35 cellular contexts compared by ENCODE assay signal in the genomic region with DNA sequence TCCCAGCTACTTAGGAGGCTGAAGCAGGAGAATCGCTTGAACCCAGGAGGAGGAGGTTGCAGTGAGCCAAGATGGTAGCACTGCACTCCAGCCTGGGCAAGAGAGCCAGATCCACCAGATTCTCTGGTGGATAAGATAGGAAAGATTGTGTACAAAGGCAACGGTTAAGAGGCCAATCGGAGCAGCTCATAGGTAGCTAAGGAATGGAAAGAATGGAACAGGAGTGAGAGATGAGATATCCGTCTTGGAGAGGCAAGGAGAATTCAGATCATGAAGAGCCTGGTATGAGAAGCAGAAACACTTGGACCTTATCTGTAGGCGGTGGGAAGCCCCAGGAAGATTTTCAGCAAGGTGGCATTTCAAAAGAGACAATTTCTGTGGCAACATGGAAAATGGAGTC. TPM values are rescaled to one million over a fixed set of nuclear protein-coding genes. Genes with fewer than 3 reads are reported as not detected.
"Had no signal": no experiment of that assay in that cellular context is flagged by ENCODE, and none has a peak within 500 bp of the region (broad histone marks: within the 10 kb centered on the region; RNA-seq: fewer than 3 reads in every experiment).

No MANE protein-coding gene starts in this region.

- H3K4me1 Mint-ChIP-seq: activated CD8-positive, alpha-beta memory T cell treated with anti-CD3 and anti-CD28 coated beads, Interleukin-2, amount 10 ng/mL, durations not matched to agents 7 days and 5 days; activated naive CD4-positive, alpha-beta T cell treated with anti-CD3 and anti-CD28 coated beads, Interleukin-2, amount 10 ng/mL, durations not matched to agents 7 days and 5 days; activated naive CD8-positive, alpha-beta T cell treated with anti-CD3 and anti-CD28 coated beads, Interleukin-2, amount 10 ng/mL, durations not matched to agents 7 days and 5 days; T-cell had no signal

- H3K9me3 ChIP-seq: ascending aorta, esophagus squamous epithelium, gastrocnemius medialis, heart left ventricle had no signal

- DNase-seq: activated CD4-positive, alpha-beta memory T cell treated with anti-CD3 and anti-CD28 coated beads for 36 hours; activated CD4-positive, alpha-beta T cell treated with anti-CD3 and anti-CD28 coated beads for 1 hour; activated CD4-positive, alpha-beta T cell treated with anti-CD3 and anti-CD28 coated beads for 48 hours; activated CD8-positive, alpha-beta memory T cell treated with anti-CD3 and anti-CD28 coated beads, Interleukin-2, amount 10 ng/mL, durations not matched to agents 7 days and 5 days; activated CD8-positive, alpha-beta memory T cell treated with anti-CD3 and anti-CD28 coated beads, Interleukin-2, amount 50 U/mL, for 4 hours; activated CD8-positive, alpha-beta T cell treated with anti-CD3 and anti-CD28 coated beads, Interleukin-2, amount 10 ng/mL, durations not matched to agents 7 days and 5 days; activated gamma-delta T cell; activated naive CD4-positive, alpha-beta T cell; activated naive CD4-positive, alpha-beta T cell treated with anti-CD3 and anti-CD28 coated beads, Interleukin-2, amount 10 ng/mL, durations not matched to agents 7 days and 5 days; activated naive CD8-positive, alpha-beta T cell treated with anti-CD3 and anti-CD28 coated beads, Interleukin-2, amount 10 ng/mL, durations not matched to agents 7 days and 5 days; activated T-cell treated with anti-CD3 and anti-CD28 coated beads, Interleukin-2, amount 50 U/mL, for 24 hours; activated T-cell treated with anti-CD3 and anti-CD28 coated beads, Interleukin-2, amount 50 U/mL, for 72 hours; cortex of kidney; dermis blood vessel endothelial cell; effector CD4-positive, alpha-beta T cell; effector memory CD8-positive, alpha-beta T cell; esophagus squamous epithelium; gastrocnemius medialis; glutamatergic neuron; heart left ventricle; SW 1271; T-cell; T1000 had no signal

- H3K27me3 Mint-ChIP-seq: activated naive CD4-positive, alpha-beta T cell treated with anti-CD3 and anti-CD28 coated beads, Interleukin-2, amount 10 ng/mL, durations not matched to agents 7 days and 5 days had no signal

- H3K4me1 ChIP-seq: ascending aorta, esophagus squamous epithelium, gastrocnemius medialis, heart left ventricle had no signal

- H3K27ac ChIP-seq: ascending aorta, epithelial cell of prostate, esophagus squamous epithelium, gastrocnemius medialis, heart left ventricle had no signal

- H3K36me3 Mint-ChIP-seq: activated CD4-positive, alpha-beta memory T cell treated with anti-CD3 and anti-CD28 coated beads for 36 hours; activated CD8-positive, alpha-beta memory T cell treated with anti-CD3 and anti-CD28 coated beads, Interleukin-2, amount 10 ng/mL, durations not matched to agents 7 days and 5 days; activated naive CD4-positive, alpha-beta T cell treated with anti-CD3 and anti-CD28 coated beads, Interleukin-2, amount 10 ng/mL, durations not matched to agents 7 days and 5 days; activated naive CD4-positive, alpha-beta T cell treated with anti-CD3 and anti-CD28 coated beads, Interleukin-2, amount 50 U/mL, for 72 hours; activated naive CD8-positive, alpha-beta T cell treated with anti-CD3 and anti-CD28 coated beads, Interleukin-2, amount 10 ng/mL, durations not matched to agents 7 days and 5 days; brain; T-cell had no signal

- H3K9me3 Mint-ChIP-seq: activated CD4-positive, alpha-beta memory T cell treated with anti-CD3 and anti-CD28 coated beads for 36 hours; activated naive CD4-positive, alpha-beta T cell treated with anti-CD3 and anti-CD28 coated beads, Interleukin-2, amount 10 ng/mL, durations not matched to agents 7 days and 5 days; activated naive CD4-positive, alpha-beta T cell treated with anti-CD3 and anti-CD28 coated beads, Interleukin-2, amount 50 U/mL, for 72 hours; activated naive CD8-positive, alpha-beta T cell treated with anti-CD3 and anti-CD28 coated beads, Interleukin-2, amount 10 ng/mL, durations not matched to agents 7 days and 5 days; activated T-cell treated with anti-CD3 and anti-CD28 coated beads, Interleukin-2, amount 50 U/mL, for 24 hours; activated T-cell treated with anti-CD3 and anti-CD28 coated beads, Interleukin-2, amount 50 U/mL, for 72 hours; brain; central memory CD8-positive, alpha-beta T cell; effector memory CD8-positive, alpha-beta T cell; T-cell; T-helper 1 cell treated with Interleukin-12 subunit alpha and Interleukin-12 subunit beta and Interleukin-4 antibody, amounts not matched to agents 30 μg/mL and 1 μg/mL, for 36 hours; T-helper 2 cell treated with Interferon-gamma antibody and Interleukin-4, amounts not matched to agents 5 μg/mL and 100 μg/mL, for 36 hours had no signal

- H3K4me3 ChIP-seq: ascending aorta, esophagus squamous epithelium, gastrocnemius medialis, heart left ventricle had no signal

- H3K4me3 Mint-ChIP-seq: activated CD4-positive, alpha-beta memory T cell treated with anti-CD3 and anti-CD28 coated beads for 36 hours; activated CD8-positive, alpha-beta memory T cell treated with anti-CD3 and anti-CD28 coated beads, Interleukin-2, amount 10 ng/mL, durations not matched to agents 7 days and 5 days; activated CD8-positive, alpha-beta T cell treated with anti-CD3 and anti-CD28 coated beads, Interleukin-2, amount 10 ng/mL, durations not matched to agents 7 days and 5 days; activated naive CD4-positive, alpha-beta T cell treated with anti-CD3 and anti-CD28 coated beads, Interleukin-2, amount 10 ng/mL, durations not matched to agents 7 days and 5 days; activated naive CD8-positive, alpha-beta T cell treated with anti-CD3 and anti-CD28 coated beads, Interleukin-2, amount 10 ng/mL, durations not matched to agents 7 days and 5 days; activated T-cell treated with anti-CD3 and anti-CD28 coated beads, Interleukin-2, amount 50 U/mL, for 24 hours; activated T-cell treated with anti-CD3 and anti-CD28 coated beads, Interleukin-2, amount 50 U/mL, for 72 hours; brain; central memory CD8-positive, alpha-beta T cell; effector memory CD8-positive, alpha-beta T cell; T-cell; T-helper 1 cell treated with Interleukin-12 subunit alpha and Interleukin-12 subunit beta and Interleukin-4 antibody, amounts not matched to agents 30 μg/mL and 1 μg/mL, for 36 hours; T-helper 2 cell treated with Interferon-gamma antibody and Interleukin-4, amounts not matched to agents 5 μg/mL and 100 μg/mL, for 36 hours had no signal

- ATAC-seq: activated CD8-positive, alpha-beta memory T cell treated with anti-CD3 and anti-CD28 coated beads, Interleukin-2, amount 10 ng/mL, durations not matched to agents 7 days and 5 days; activated CD8-positive, alpha-beta T cell treated with anti-CD3 and anti-CD28 coated beads, Interleukin-2, amount 10 ng/mL, durations not matched to agents 7 days and 5 days; activated naive CD4-positive, alpha-beta T cell treated with anti-CD3 and anti-CD28 coated beads, Interleukin-2, amount 50 U/mL, for 72 hours; activated T-cell treated with anti-CD3 and anti-CD28 coated beads, Interleukin-2, amount 50 U/mL, for 72 hours; effector memory CD8-positive, alpha-beta T cell; gastrocnemius medialis; heart left ventricle; T-cell had no signal

- H3K36me3 ChIP-seq: ascending aorta, esophagus squamous epithelium, gastrocnemius medialis, heart left ventricle had no signal

- H3K27ac Mint-ChIP-seq: activated CD4-positive, alpha-beta memory T cell treated with anti-CD3 and anti-CD28 coated beads for 36 hours; activated CD8-positive, alpha-beta memory T cell treated with anti-CD3 and anti-CD28 coated beads, Interleukin-2, amount 10 ng/mL, durations not matched to agents 7 days and 5 days; activated CD8-positive, alpha-beta T cell treated with anti-CD3 and anti-CD28 coated beads, Interleukin-2, amount 10 ng/mL, durations not matched to agents 7 days and 5 days; activated naive CD4-positive, alpha-beta T cell treated with anti-CD3 and anti-CD28 coated beads, Interleukin-2, amount 10 ng/mL, durations not matched to agents 7 days and 5 days; activated naive CD4-positive, alpha-beta T cell treated with anti-CD3 and anti-CD28 coated beads, Interleukin-2, amount 50 U/mL, for 72 hours; activated naive CD8-positive, alpha-beta T cell treated with anti-CD3 and anti-CD28 coated beads, Interleukin-2, amount 10 ng/mL, durations not matched to agents 7 days and 5 days; activated T-cell treated with anti-CD3 and anti-CD28 coated beads, Interleukin-2, amount 50 U/mL, for 24 hours; activated T-cell treated with anti-CD3 and anti-CD28 coated beads, Interleukin-2, amount 50 U/mL, for 72 hours; brain; effector memory CD8-positive, alpha-beta T cell; T-cell; T-helper 1 cell treated with Interleukin-12 subunit alpha and Interleukin-12 subunit beta and Interleukin-4 antibody, amounts not matched to agents 30 μg/mL and 1 μg/mL, for 36 hours; T-helper 2 cell treated with Interferon-gamma antibody and Interleukin-4, amounts not matched to agents 5 μg/mL and 100 μg/mL, for 36 hours had no signal

- FAIRE-seq: bronchial epithelial cell had no signal

- H3K27me3 ChIP-seq: ascending aorta, esophagus squamous epithelium, gastrocnemius medialis, heart left ventricle had no signal

RNA-seq across cellular contexts. Expression of gene TTR, which starts 27.1 kb away (rescaled TPM):
- total RNA-seq: activated CD4-positive, alpha-beta memory T cell treated with anti-CD3 and anti-CD28 coated beads for 36 hours; activated CD8-positive, alpha-beta memory T cell treated with anti-CD3 and anti-CD28 coated beads for 36 hours; activated CD8-positive, alpha-beta memory T cell treated with anti-CD3 and anti-CD28 coated beads, Interleukin-2, amount 10 ng/mL, durations not matched to agents 7 days and 5 days; activated CD8-positive, alpha-beta T cell treated with anti-CD3 and anti-CD28 coated beads, Interleukin-2, amount 10 ng/mL, durations not matched to agents 7 days and 5 days; activated naive CD4-positive, alpha-beta T cell treated with anti-CD3 and anti-CD28 coated beads, Interleukin-2, amount 50 U/mL, for 72 hours; activated naive CD8-positive, alpha-beta T cell treated with anti-CD3 and anti-CD28 coated beads, Interleukin-2, amount 10 ng/mL, durations not matched to agents 7 days and 5 days; activated T-cell treated with anti-CD3 and anti-CD28 coated beads, Interleukin-2, amount 50 U/mL, for 72 hours; bronchial epithelial cell; cardiac septum; dermis blood vessel endothelial cell; esophagus squamous epithelium; fibroblast of lung; fibroblast of villous mesenchyme; heart left ventricle had no signal
- polyA plus RNA-seq: fibroblast of lung had no signal
